In the genomic region with DNA sequence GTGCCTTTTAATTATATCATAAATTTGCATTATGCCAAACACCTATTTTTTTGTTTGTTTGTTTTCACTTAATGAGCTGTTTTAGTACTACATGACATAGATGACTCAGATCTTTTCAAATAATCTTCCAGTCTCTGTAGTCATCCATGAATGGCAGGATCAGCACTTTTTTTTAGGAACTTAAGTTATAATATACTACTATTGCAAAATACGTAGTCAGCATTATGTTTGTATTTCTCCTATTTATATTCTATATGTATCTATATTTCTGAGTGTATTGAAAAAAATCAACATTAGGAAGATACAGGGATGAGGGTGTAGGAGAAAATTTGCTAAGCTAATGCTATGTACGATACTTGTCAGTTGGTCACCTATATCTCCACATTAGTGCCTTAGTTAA, we compare ENCODE assay signal across 2 cellular contexts.
TF ChIP-seq lines count a peak whose summit lies in the region.

No MANE protein-coding gene starts in this region.

TF ChIP-seq in A549, 52 proteins besides CTCF, POLR2A, EP300 and RAD21 (continued from another document):
- no peak for TF ChIP-seq FOSB (CRISPR knock-in tag; IDR thresholded peaks at IDR 0.05)
- TF ChIP-seq, protein P1, sequence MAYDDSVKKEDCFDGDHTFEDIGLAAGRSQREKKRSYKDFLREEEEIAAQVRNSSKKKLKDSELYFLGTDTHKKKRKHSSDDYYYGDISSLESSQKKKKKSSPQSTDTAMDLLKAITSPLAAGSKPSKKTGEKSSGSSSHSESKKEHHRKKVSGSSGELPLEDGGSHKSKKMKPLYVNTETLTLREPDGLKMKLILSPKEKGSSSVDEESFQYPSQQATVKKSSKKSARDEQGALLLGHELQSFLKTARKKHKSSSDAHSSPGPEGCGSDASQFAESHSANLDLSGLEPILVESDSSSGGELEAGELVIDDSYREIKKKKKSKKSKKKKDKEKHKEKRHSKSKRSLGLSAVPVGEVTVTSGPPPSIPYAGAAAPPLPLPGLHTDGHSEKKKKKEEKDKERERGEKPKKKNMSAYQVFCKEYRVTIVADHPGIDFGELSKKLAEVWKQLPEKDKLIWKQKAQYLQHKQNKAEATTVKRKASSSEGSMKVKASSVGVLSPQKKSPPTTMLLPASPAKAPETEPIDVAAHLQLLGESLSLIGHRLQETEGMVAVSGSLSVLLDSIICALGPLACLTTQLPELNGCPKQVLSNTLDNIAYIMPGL (CRISPR knock-in tag; IDR thresholded peaks at IDR 0.05; ENCODE audit: borderline replicate concordance): no peak

TF ChIP-seq in IMR-90, 13 proteins besides CTCF, POLR2A, EP300 and RAD21:
- TF ChIP-seq, protein P2, sequence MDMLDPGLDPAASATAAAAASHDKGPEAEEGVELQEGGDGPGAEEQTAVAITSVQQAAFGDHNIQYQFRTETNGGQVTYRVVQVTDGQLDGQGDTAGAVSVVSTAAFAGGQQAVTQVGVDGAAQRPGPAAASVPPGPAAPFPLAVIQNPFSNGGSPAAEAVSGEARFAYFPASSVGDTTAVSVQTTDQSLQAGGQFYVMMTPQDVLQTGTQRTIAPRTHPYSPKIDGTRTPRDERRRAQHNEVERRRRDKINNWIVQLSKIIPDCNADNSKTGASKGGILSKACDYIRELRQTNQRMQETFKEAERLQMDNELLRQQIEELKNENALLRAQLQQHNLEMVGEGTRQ (IDR thresholded peaks at IDR 0.05; ENCODE audit: low read depth, low read length): no peak
- peak; percentile 59 for TF ChIP-seq MAFK (IDR thresholded peaks at IDR 0.05; ENCODE audit: low read depth, low read length)
